In genomic region chr1:156727914-156728598, GRCh38 we compare ENCODE assay signal across 8 cellular contexts. TPM values are rescaled to one million over a fixed set of nuclear protein-coding genes. Genes with fewer than 3 reads are reported as not detected.
DNase-seq lines count a peak whose midpoint lies in the region; ATAC-seq, FAIRE-seq and TF ChIP-seq lines count a peak whose summit lies in the region.

TSS of gene METTL25B (plus strand) at chr1:156728469. CDS start at chr1:156729105, 636 bp downstream.

- H3K9me3 ChIP-seq in pancreas (no peaks in the 10 kb centered on the region), aorta (ENCODE audit: control insufficient read depth, low read length) (no peaks in the 10 kb centered on the region)

- H3K4me1 ChIP-seq in KMS-11 (ENCODE audit: low read depth, poor library complexity, severe bottlenecking) (peaks cover 44% of the 10 kb centered on the region), pancreas (peaks cover 28 to 39% (median 34%) of the 10 kb centered on the region in 3 donors), aorta (ENCODE audit: control insufficient read depth in 1 of 2, insufficient read depth in 2 of 2, low read length in 2 of 2) (peaks cover 0 to 2% of the 10 kb centered on the region in 2 donors)

- peaks cover 20% of the 10 kb centered on the region for H4K20me1 ChIP-seq in KMS-11 (ENCODE audit: insufficient read depth)

- peaks cover 64% of the 10 kb centered on the region for H3K79me2 ChIP-seq in KMS-11 (ENCODE audit: insufficient read depth, low read depth)

- H3K27ac Mint-ChIP-seq in activated naive CD4-positive, alpha-beta T cell treated with anti-CD3 and anti-CD28 coated beads, Interleukin-2, amount 50 U/mL, for 72 hours = peak within 1 kb of the TSS in 1 of 2 donors; percentile 100

- peak within 1 kb of the TSS; percentile 46 for H3K27ac ChIP-seq in KMS-11
- peak within 1 kb of the TSS; percentile 91 to 98 (median 96) for H3K27ac ChIP-seq in pancreas
- peak within 1 kb of the TSS; percentile 16 to 94 for H3K27ac ChIP-seq in aorta (ENCODE audit: low read depth in 1 of 2, low read length in 2 of 2)

- peak within 1 kb of the TSS; percentile 90 for H3K4me2 ChIP-seq in KMS-11

- intact Hi-C loops in Right ventricle myocardium superior (cut with DNase I) (no loop called here), pancreas (cut with DNase I) (loop anchor here in 2 of 3 donors (5.0 kb wide), 1 partner anchor 36 kb away; no protein-coding TSS in a partner anchor), aorta (cut with DNase I) (loop anchor here (2.0 to 5.0 kb wide), 5 partner anchors 19 to 164 kb away; partner anchors contain the start of genes PEAR1 (in 1 of the 2) and PRCC (in 1 of the 2))

- WGBS in pancreas, 2 donors = 0 to 1% methylated on average over 46 of the region's 46 CpGs
- WGBS in aorta, 2 donors = 0% methylated on average over 46 of the region's 46 CpGs

- peaks cover 28 to 31% of the 10 kb centered on the region in 2 donors for H3K36me3 Mint-ChIP-seq in activated naive CD4-positive, alpha-beta T cell treated with anti-CD3 and anti-CD28 coated beads, Interleukin-2, amount 50 U/mL, for 72 hours

- H3K27me3 ChIP-seq in KMS-11 (ENCODE audit: insufficient read depth, low read depth) (no peaks in the 10 kb centered on the region), pancreas (no peaks in the 10 kb centered on the region), aorta (ENCODE audit: control insufficient read depth in 1 of 2, insufficient read depth in 2 of 2, low read length in 1 of 2) (no peaks in the 10 kb centered on the region)

- peak within 1 kb of the TSS; percentile 76 for H2AFZ ChIP-seq in KMS-11 (ENCODE audit: low read depth)

- no peak for FAIRE-seq in pancreas (lab: Jason Lieb, UNC)

- H3K36me3 ChIP-seq in KMS-11 (ENCODE audit: insufficient read depth) (peaks cover 14% of the 10 kb centered on the region; the same call in 1 of the 2 replicates), pancreas (peaks cover 6 to 15% (median 8%) of the 10 kb centered on the region in 3 donors), aorta (ENCODE audit: control insufficient read depth in 1 of 2, insufficient read depth in 2 of 2, low read length in 1 of 2) (peaks cover 0 to 2% of the 10 kb centered on the region in 2 donors)

- H3K9me3 Mint-ChIP-seq in activated naive CD4-positive, alpha-beta T cell treated with anti-CD3 and anti-CD28 coated beads, Interleukin-2, amount 50 U/mL, for 72 hours = no peaks in the 10 kb centered on the region

- ATAC-seq in GM21737 (IDR thresholded peaks at IDR 0.05; ENCODE audit: unreplicated experiment) (peak; percentile 39), Right ventricle myocardium superior (ENCODE audit: poor library complexity) (peak; percentile 84), pancreas (peak; percentile 76 to 86 (median 84)), aorta (ENCODE audit: low FRiP score) (peak; percentile 87)
- ATAC-seq in activated naive CD4-positive, alpha-beta T cell treated with anti-CD3 and anti-CD28 coated beads, Interleukin-2, amount 50 U/mL, for 72 hours = peak; percentile 75 to 80

- peak; percentile 86 for DNase-seq in GM03348 (ENCODE audit: low spot score)
- DNase-seq in SHP77 (lab: John Stamatoyannopoulos, UW) = peak; percentile 95 to 96
- peak; percentile 80 to 88 for DNase-seq in activated naive CD4-positive, alpha-beta T cell treated with anti-CD3 and anti-CD28 coated beads, Interleukin-2, amount 50 U/mL, for 72 hours (ENCODE audit: low spot score in 2 of 2)
- DNase-seq in Right ventricle myocardium superior = peak; percentile 88
- DNase-seq in pancreas = peak; percentile 76 to 90 (median 84)
- DNase-seq in aorta = peak; percentile 88 to 95

- TF ChIP-seq CTCF in KMS-11 (conservative IDR thresholded peaks at IDR 0.05; ENCODE audit: low read depth, low read length) = no peak
- no peak for TF ChIP-seq CTCF in pancreas (IDR thresholded peaks at IDR 0.05)

- H3K9ac ChIP-seq in KMS-11 = peak within 1 kb of the TSS; percentile 66

- H3K4me3 ChIP-seq in KMS-11 (IDR thresholded peaks at IDR 0.05; ENCODE audit: insufficient read depth, low read depth, low read length) (peak within 1 kb of the TSS; percentile 98), pancreas (peak within 1 kb of the TSS; percentile 61 to 86 (median 70)), aorta (ENCODE audit: low read length in 2 of 2) (peak within 1 kb of the TSS; percentile 83 to 89)

RNA-seq across cellular contexts. Expression of gene METTL25B, which starts in this region (rescaled TPM):
- 10 to 100 TPM; 39.4 to 64.9 TPM for total RNA-seq in activated naive CD4-positive, alpha-beta T cell treated with anti-CD3 and anti-CD28 coated beads, Interleukin-2, amount 50 U/mL, for 72 hours
- total RNA-seq in Right ventricle myocardium superior (14.4 TPM), pancreas (10 to 100 TPM; 16.8 to 22.6 (median 18.2) TPM), aorta (10 to 100 TPM; 20.7 to 33.6 TPM)
- polyA plus RNA-seq in pancreas (10 to 100 TPM; 56.0 to 64.9 TPM), aorta (10 to 100 TPM; 24.2 to 46.2 TPM)

Comparison
In these comparisons a context has a peak if more than half of its experiments do, and no peak if none do; other contexts are left out.
1. Peak in every context shown above with its lines: DNase-seq, ATAC-seq, H3K4me3 ChIP-seq and H3K27ac ChIP-seq.
2. H3K27ac ChIP-seq: peak in every context shown above with its lines; median percentile 96 in pancreas; 55 in aorta; 46 in KMS-11.